Comparison of ENCODE assay signal across 17 cellular contexts in the genomic region with DNA sequence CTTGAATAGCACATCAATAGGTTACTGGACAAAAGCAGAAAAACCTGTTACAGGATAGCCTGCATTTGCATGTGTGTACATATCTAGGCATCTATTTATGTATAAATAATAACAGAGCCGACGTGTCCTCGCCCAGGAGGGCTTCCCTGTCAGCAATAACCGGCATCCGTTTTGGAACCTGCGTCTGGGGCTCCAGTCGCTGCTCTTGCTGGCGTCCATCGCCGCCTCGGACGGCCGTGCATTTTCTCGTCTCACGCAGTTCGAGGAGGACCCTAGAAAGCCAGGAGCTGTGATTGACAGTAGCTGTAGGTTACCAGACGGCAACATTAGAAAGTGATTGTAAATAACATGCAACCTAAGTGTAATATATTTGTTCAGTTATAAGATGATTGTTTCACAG.
DNase-seq lines count a peak whose midpoint lies in the region; FAIRE-seq and TF ChIP-seq lines count a peak whose summit lies in the region.
"Had no signal": no experiment of that assay in that cellular context is flagged by ENCODE, and none has a peak within 500 bp of the region (broad histone marks: within the 10 kb centered on the region; RNA-seq: fewer than 3 reads in every experiment).

No MANE protein-coding gene starts in this region.

- peak; percentile 18 for DNase-seq in activated CD4-positive, CD25-positive, alpha-beta regulatory T cell treated with anti-CD3 and anti-CD28 coated beads, Interleukin-2, amount 50 U/mL, for 72 hours
- no peak for DNase-seq in activated CD4-positive, CD25-positive, alpha-beta regulatory T cell (lab: John Stamatoyannopoulos, UW)
- peak; percentile 47 for DNase-seq in NCI-H1048 (lab: John Stamatoyannopoulos, UW)
- DNase-seq in kidney = peak; percentile 44
- peak; percentile 41 for DNase-seq in sigmoid colon
- DNase-seq in HEK293T (ENCODE audit: extremely low spot score) = no peak
- DNase-seq in NCI-H2227 treated with DMSO at 0.1 percent for 48 hours (lab: John Stamatoyannopoulos, UW) = no peak
- no peak for DNase-seq in activated CD4-positive, alpha-beta T cell treated with anti-CD3 and anti-CD28 coated beads, Interleukin-2, amount 50 U/mL, for 4 hours
- DNase-seq: NCI-H2081 treated with DMSO at 0.1 percent for 48 hours; NCI-H510A; NK-92 treated with Interleukin-12 subunit alpha and Interleukin-12 subunit beta, amount 100 ng/mL, for 24 hours had no signal

- H3K9ac ChIP-seq in kidney (ENCODE audit: low read length in 2 of 2) = no peak overlapping the region
- H3K9ac ChIP-seq: parathyroid adenoma had no signal

- TF ChIP-seq CTCF in kidney (IDR thresholded peaks at IDR 0.05; ENCODE audit: borderline replicate concordance, extremely low read depth, insufficient read depth) = no peak
- no peak for TF ChIP-seq CTCF in sigmoid colon (IDR thresholded peaks at IDR 0.05)

- no peak for TF ChIP-seq POLR2A in sigmoid colon (IDR thresholded peaks at IDR 0.05)

- no peaks in the 10 kb centered on the region for H3K9me3 ChIP-seq in kidney (ENCODE audit: control insufficient read depth in 1 of 2, low read length in 2 of 2)
- H3K9me3 ChIP-seq in sigmoid colon = no peaks in the 10 kb centered on the region
- H3K9me3 ChIP-seq: adrenal gland, breast epithelium, colonic mucosa, esophagus muscularis mucosa, transverse colon had no signal

- peaks cover 0 to 17% (median 0%) of the 10 kb centered on the region in 3 donors for H3K27me3 ChIP-seq in sigmoid colon
- H3K27me3 ChIP-seq: adrenal gland, breast epithelium, colonic mucosa had no signal

- TF ChIP-seq EP300 in sigmoid colon (IDR thresholded peaks at IDR 0.05) = no peak

- WGBS in sigmoid colon, 2 donors = 90 to 95% methylated on average over 17 of the region's 17 CpGs

- intact Hi-C loops in kidney (cut with DNase I) (loop anchor here (2.0 kb wide), 1 partner anchor 147 kb away; no protein-coding TSS in a partner anchor), sigmoid colon (cut with DNase I) (loop anchor here (1.0 to 5.0 kb wide), 2 partner anchors 71 to 148 kb away; no protein-coding TSS in a partner anchor)

- H3K4me3 ChIP-seq in kidney (ENCODE audit: low read length in 2 of 2) (no peak overlapping the region), sigmoid colon (no peak overlapping the region)
- H3K4me3 ChIP-seq: adrenal gland, breast epithelium, colonic mucosa, esophagus muscularis mucosa, transverse colon had no signal

- no peak overlapping the region for H3K27ac ChIP-seq in kidney (ENCODE audit: low read depth in 2 of 2, low read length in 2 of 2)
- H3K27ac ChIP-seq in sigmoid colon = no peak overlapping the region
- H3K27ac ChIP-seq: adrenal gland, breast epithelium, colonic mucosa, esophagus muscularis mucosa, parathyroid adenoma, transverse colon had no signal

- CTCF ChIA-PET in HEK293T (lab: Yijun Ruan, JAX) = no interaction called here

- no peak for FAIRE-seq in kidney (lab: Jason Lieb, UNC)

- H3K4me1 ChIP-seq in kidney (ENCODE audit: control insufficient read depth in 1 of 2, insufficient read depth in 1 of 2, low read depth in 1 of 2, low read length in 2 of 2) (no peaks in the 10 kb centered on the region), sigmoid colon (peaks cover 0 to 24% (median 21%) of the 10 kb centered on the region in 4 donors)
- H3K4me1 ChIP-seq: adrenal gland, colonic mucosa, parathyroid adenoma had no signal

- POLR2A ChIA-PET in HEK293T (lab: Yijun Ruan, JAX) = no interaction called here

- H3K36me3 ChIP-seq in kidney (ENCODE audit: control insufficient read depth in 1 of 2, insufficient read depth in 2 of 2, low read length in 2 of 2) (no peaks in the 10 kb centered on the region), sigmoid colon (peaks cover 0 to 9% (median 4%) of the 10 kb centered on the region in 4 donors)
- H3K36me3 ChIP-seq: breast epithelium, colonic mucosa, transverse colon had no signal

TF ChIP-seq in HEK293T, 16 proteins besides CTCF, POLR2A, EP300 and RAD21:
- no peak for TF ChIP-seq ELF4 (IDR thresholded peaks at IDR 0.05)
- no peak for TF ChIP-seq NFRKB (IDR thresholded peaks at IDR 0.05)
- no peak for TF ChIP-seq FOXK2 (IDR thresholded peaks at IDR 0.05)
- no peak for TF ChIP-seq SP1 (IDR thresholded peaks at IDR 0.05)
- no peak for TF ChIP-seq HDGF (IDR thresholded peaks at IDR 0.05; ENCODE audit: borderline replicate concordance)

Comparison
In these comparisons a context has a peak if more than half of its experiments do, and no peak if none do; other contexts are left out.
1. DNase-seq: peak in activated CD4-positive, CD25-positive, alpha-beta regulatory T cell treated with anti-CD3 and anti-CD28 coated beads, Interleukin-2, amount 50 U/mL, for 72 hours (single experiment), NCI-H1048 (single experiment), kidney (single experiment) and sigmoid colon (single experiment); none in activated CD4-positive, CD25-positive, alpha-beta regulatory T cell (0 of 4), HEK293T (single experiment), NCI-H2227 treated with DMSO at 0.1 percent for 48 hours (single experiment) and activated CD4-positive, alpha-beta T cell treated with anti-CD3 and anti-CD28 coated beads, Interleukin-2, amount 50 U/mL, for 4 hours (0 of 2).